1 cellular context compared by ENCODE assay signal in genomic region chr15:68578960-68579935, GRCh38.
TF ChIP-seq lines count a peak whose summit lies in the region.

Gene CORO2B, plus strand, starts transcription at chr15:68578993. Its CDS starts 270 bp downstream, at chr15:68579263.

TF ChIP-seq in HCT116, 20 proteins besides CTCF, POLR2A, EP300 and RAD21:
- TF ChIP-seq ATF3 (IDR thresholded peaks at IDR 0.05) (no peak), ZNF274 (IDR thresholded peaks at IDR 0.05; ENCODE audit: low read depth, low read length) (no peak), SP1 (IDR thresholded peaks at IDR 0.05; ENCODE audit: low read depth) (no peak), EZH2 (IDR thresholded peaks at IDR 0.05) (no peak), REST (IDR thresholded peaks at IDR 0.05; ENCODE audit: low read depth) (no peak), JUND (IDR thresholded peaks at IDR 0.05) (no peak), CEBPB (IDR thresholded peaks at IDR 0.05; ENCODE audit: low read depth) (no peak), TCF7L2 (IDR thresholded peaks at IDR 0.05; ENCODE audit: borderline replicate concordance, extremely low read depth, insufficient read depth, insufficient read length) (no peak), ZFX (IDR thresholded peaks at IDR 0.05) (no peak), FOSL1 (IDR thresholded peaks at IDR 0.05; ENCODE audit: low read depth) (no peak), YY1 (IDR thresholded peaks at IDR 0.05; ENCODE audit: extremely low read depth, insufficient replicate concordance, low read depth, low read length) (peak; percentile 34), SIN3A (IDR thresholded peaks at IDR 0.05; ENCODE audit: low read depth) (no peak), ZBTB33 (IDR thresholded peaks at IDR 0.05; ENCODE audit: extremely low read depth, insufficient replicate concordance, low read length) (no peak), MAX (IDR thresholded peaks at IDR 0.05) (no peak), CBX3 (IDR thresholded peaks at IDR 0.05; ENCODE audit: low read depth) (no peak), EGR1 (IDR thresholded peaks at IDR 0.05; ENCODE audit: low read depth) (peak; percentile 50; the same call in 1 of the 2 replicates), SRF (IDR thresholded peaks at IDR 0.05; ENCODE audit: low read depth) (no peak), ELF1 (IDR thresholded peaks at IDR 0.05; ENCODE audit: borderline replicate concordance, low read depth) (no peak)
TF ChIP-seq in HCT116: peak in this region for 2.
